ENCODE assay signal across 13 cellular contexts in the genomic region with DNA sequence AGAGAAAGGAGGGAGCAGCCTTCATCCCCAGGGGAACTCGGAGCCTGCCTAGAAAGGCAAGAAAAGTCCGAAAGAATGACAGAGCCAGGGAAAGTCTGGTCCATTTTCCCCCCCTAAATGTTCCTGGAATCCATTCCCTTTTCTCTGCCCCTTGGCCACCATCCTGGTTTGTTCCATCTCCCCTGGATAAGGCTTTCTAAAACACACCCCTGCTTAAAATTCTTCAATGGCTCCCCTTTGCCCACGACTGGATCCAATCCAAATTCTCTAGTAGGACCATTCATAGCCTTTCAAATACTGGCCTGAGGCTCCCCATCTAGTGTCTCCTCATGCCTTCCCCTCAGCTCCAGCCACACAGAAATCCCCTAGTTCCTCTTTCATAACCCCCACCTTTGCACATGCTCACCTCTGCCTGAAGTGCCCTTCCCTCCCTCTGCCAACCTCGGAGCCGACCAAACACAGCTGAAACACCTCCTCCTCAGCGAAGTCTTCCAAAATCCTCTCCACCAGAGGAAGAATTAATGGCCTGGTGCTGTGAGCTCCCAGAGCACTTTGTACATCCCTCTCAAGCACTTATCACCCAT.
A peak's percentile ranks its signal among the peaks of the same experiment; 100 is the strongest.
DNase-seq lines count a peak whose midpoint lies in the region; ATAC-seq and TF ChIP-seq lines count a peak whose summit lies in the region.
"Had no signal": no experiment of that assay in that cellular context is flagged by ENCODE, and none has a peak within 500 bp of the region (broad histone marks: within the 10 kb centered on the region; RNA-seq: fewer than 3 reads in every experiment).

No MANE protein-coding gene starts in this region.

- H3K27me3 ChIP-seq in Caco-2 (replicated peaks; ENCODE audit: control insufficient read depth, insufficient read depth, low read length) = no peaks in the 10 kb centered on the region

- TF ChIP-seq CTCF in Caco-2 (IDR thresholded peaks at IDR 0.05; ENCODE audit: insufficient read depth in 1 of 2, low read depth in 1 of 2, low read length in 1 of 2, severe bottlenecking in 1 of 2, unreplicated experiment in 1 of 2) = no peak

- H3K4me3 Mint-ChIP-seq in stimulated activated memory B cell treated with anti-CD40 and anti-IgM and Interleukin-4, amounts not matched to agents 10 μg/mL and 1 μg/mL and 100 μg/mL, for 72 hours = no peak overlapping the region
- H3K4me3 Mint-ChIP-seq in Caco-2 (ENCODE audit: unreplicated experiment) = no peak overlapping the region
- H3K4me3 Mint-ChIP-seq: activated CD4-positive, alpha-beta memory T cell treated with anti-CD3 and anti-CD28 coated beads for 36 hours; immature natural killer cell had no signal

- H3K4me1 ChIP-seq in Caco-2 = peaks cover 6% of the 10 kb centered on the region; the same call in 1 of the 2 replicates

- intact Hi-C loops in Caco-2 (cut with micrococcal nuclease; ENCODE audit: unreplicated experiment) = no loop called here

- BruUV-seq in Caco-2 (replicated peaks; lab: Mats Ljungman, UMichigan) = no TSS peak

- POLR2A ChIA-PET in Caco-2 (lab: Charles Lee) = no interaction called here

- H3K27ac Mint-ChIP-seq in stimulated activated memory B cell treated with anti-CD40 and anti-IgM and Interleukin-4, amounts not matched to agents 10 μg/mL and 1 μg/mL and 100 μg/mL, for 72 hours = no peak overlapping the region
- no peak overlapping the region for H3K27ac Mint-ChIP-seq in Caco-2 (ENCODE audit: unreplicated experiment)
- H3K27ac Mint-ChIP-seq: activated CD4-positive, alpha-beta memory T cell treated with anti-CD3 and anti-CD28 coated beads for 36 hours; immature natural killer cell had no signal

- peak; percentile 47 for ATAC-seq in HG03135 (IDR thresholded peaks at IDR 0.05; ENCODE audit: unreplicated experiment)
- ATAC-seq in stimulated activated memory B cell treated with anti-CD40 and anti-IgM and Interleukin-4, amounts not matched to agents 10 μg/mL and 1 μg/mL and 100 μg/mL, for 72 hours = peak; percentile 95

- no peaks in the 10 kb centered on the region for H3K36me3 ChIP-seq in Caco-2 (ENCODE audit: control insufficient read depth, insufficient read depth, low read length)
- H3K36me3 ChIP-seq: thoracic aorta had no signal

- TF ChIP-seq POLR2A in erythroblast (IDR thresholded peaks at IDR 0.05; ENCODE audit: low read length) = no peak

- H3K9me3 Mint-ChIP-seq in stimulated activated memory B cell treated with anti-CD40 and anti-IgM and Interleukin-4, amounts not matched to agents 10 μg/mL and 1 μg/mL and 100 μg/mL, for 72 hours = no peaks in the 10 kb centered on the region
- no peaks in the 10 kb centered on the region for H3K9me3 Mint-ChIP-seq in Caco-2 (ENCODE audit: unreplicated experiment)
- H3K9me3 Mint-ChIP-seq: activated CD4-positive, alpha-beta memory T cell treated with anti-CD3 and anti-CD28 coated beads for 36 hours; immature natural killer cell had no signal

- H3K27me3 Mint-ChIP-seq in stimulated activated memory B cell treated with anti-CD40 and anti-IgM and Interleukin-4, amounts not matched to agents 10 μg/mL and 1 μg/mL and 100 μg/mL, for 72 hours = peaks cover 4% of the 10 kb centered on the region
- peaks cover 20% of the 10 kb centered on the region for H3K27me3 Mint-ChIP-seq in Caco-2 (ENCODE audit: insufficient read depth, unreplicated experiment)

- no peaks in the 10 kb centered on the region for H3K9me3 ChIP-seq in Caco-2
- H3K9me3 ChIP-seq: thoracic aorta had no signal

- H3K4me3 ChIP-seq in Caco-2 (ENCODE audit: low read depth, low read length) = no peak overlapping the region
- H3K4me3 ChIP-seq: thoracic aorta had no signal

- CTCF ChIA-PET in Caco-2 (lab: Charles Lee) = no interaction called here

- H3K4me1 Mint-ChIP-seq in stimulated activated memory B cell treated with anti-CD40 and anti-IgM and Interleukin-4, amounts not matched to agents 10 μg/mL and 1 μg/mL and 100 μg/mL, for 72 hours = peaks cover 22% of the 10 kb centered on the region
- H3K4me1 Mint-ChIP-seq in Caco-2 (ENCODE audit: low read depth, unreplicated experiment) = no peaks in the 10 kb centered on the region
- H3K4me1 Mint-ChIP-seq: immature natural killer cell had no signal

- H3K36me3 Mint-ChIP-seq in stimulated activated memory B cell treated with anti-CD40 and anti-IgM and Interleukin-4, amounts not matched to agents 10 μg/mL and 1 μg/mL and 100 μg/mL, for 72 hours = no peaks in the 10 kb centered on the region
- no peaks in the 10 kb centered on the region for H3K36me3 Mint-ChIP-seq in Caco-2 (ENCODE audit: insufficient read depth, unreplicated experiment)
- H3K36me3 Mint-ChIP-seq: activated CD4-positive, alpha-beta memory T cell treated with anti-CD3 and anti-CD28 coated beads for 36 hours; immature natural killer cell had no signal

- DNase-seq in NCI-H1105 treated with DMSO at 0.1 percent for 48 hours (lab: John Stamatoyannopoulos, UW) (peak; percentile 40), NCI-H1105 (lab: John Stamatoyannopoulos, UW) (no peak), RPMI8226 (peak; percentile 61), NCI-H226 (no peak), Caco-2 (no peak), erythroblast (lab: John Stamatoyannopoulos, UW) (no peak)
- DNase-seq: activated CD4-positive, alpha-beta memory T cell treated with anti-CD3 and anti-CD28 coated beads for 36 hours; immature natural killer cell; SIG-M5; stimulated activated CD4-positive, alpha-beta T cell treated with anti-CD3 and anti-CD28 coated beads, Interleukin-2, amount 100 ng/mL, for 48 hours had no signal

Comparison
In these comparisons a context has a peak if more than half of its experiments do, and no peak if none do; other contexts are left out.
1. DNase-seq: peak in NCI-H1105 treated with DMSO at 0.1 percent for 48 hours (single experiment) and RPMI8226 (single experiment); none in NCI-H1105 (single experiment), NCI-H226 (single experiment), Caco-2 (0 of 2) and erythroblast (0 of 2).